8 cellular contexts compared by ENCODE assay signal in genomic region chr12:132189378-132190011, GRCh38. TPM values are rescaled to one million over a fixed set of nuclear protein-coding genes. Genes with fewer than 3 reads are reported as not detected.
A peak's percentile ranks its signal among the peaks of the same experiment; 100 is the strongest.
DNase-seq lines count a peak whose midpoint lies in the region; ATAC-seq and TF ChIP-seq lines count a peak whose summit lies in the region.

No MANE protein-coding gene starts in this region.

- no peaks in the 10 kb centered on the region for H3K79me2 ChIP-seq in DND-41 (ENCODE audit: insufficient read depth, low read length)

- TF ChIP-seq POLR2A in upper lobe of left lung (IDR thresholded peaks at IDR 0.05): peak in 1 of 4 donors; percentile 69

- H3K27me3 ChIP-seq in DND-41 (ENCODE audit: insufficient read depth, low read length, poor library complexity) (peaks cover 25% of the 10 kb centered on the region), heart right ventricle (peaks cover 0 to 63% (median 8%) of the 10 kb centered on the region in 7 donors), upper lobe of left lung (no peaks in the 10 kb centered on the region)

- DNase-seq in DND-41: peak; percentile 93
- DNase-seq in SW 1271 (lab: John Stamatoyannopoulos, UW): peak; percentile 88 to 92
- peak; percentile 85 for DNase-seq in activated naive CD8-positive, alpha-beta T cell treated with anti-CD3 and anti-CD28 coated beads, Interleukin-2, amount 50 U/mL, for 16 hours (ENCODE audit: low read depth, low spot score)
- DNase-seq in heart right ventricle: peak; percentile 82 to 93
- DNase-seq in posterior vena cava (ENCODE audit: low spot score): peak; percentile 97
- peak; percentile 95 to 99 for DNase-seq in upper lobe of left lung

- peak overlapping the region; percentile 15 to 63; a peak in 3 of 4 replicates for H3K4me3 ChIP-seq in DND-41 (ENCODE audit: low read depth in 1 of 2, low read length in 2 of 2)
- H3K4me3 ChIP-seq in heart right ventricle: peak overlapping the region; percentile 39 to 79 (median 56)
- peak overlapping the region; percentile 46 to 63 (median 54) for H3K4me3 ChIP-seq in upper lobe of left lung

- no peaks in the 10 kb centered on the region for H4K20me1 ChIP-seq in DND-41 (ENCODE audit: insufficient read depth, low read length)

- peak overlapping the region; percentile 94 for H3K4me2 ChIP-seq in DND-41 (ENCODE audit: insufficient read depth, low read length)

- H3K36me3 ChIP-seq in DND-41 (ENCODE audit: insufficient read depth, low read length) (no peaks in the 10 kb centered on the region), KOPT-K1 (ENCODE audit: insufficient read depth, low read length) (no peaks in the 10 kb centered on the region), heart right ventricle (no peaks in the 10 kb centered on the region), upper lobe of left lung (no peaks in the 10 kb centered on the region)

- H3K27ac ChIP-seq in DND-41 (ENCODE audit: low read length): peak overlapping the region; percentile 40
- H3K27ac ChIP-seq in KOPT-K1 (ENCODE audit: low read depth, low read length, poor library complexity, severe bottlenecking): peak overlapping the region; percentile 62
- H3K27ac ChIP-seq in heart right ventricle: peak overlapping the region in 9 of 10 donors; percentile 8 to 78 (median 48)
- H3K27ac ChIP-seq in upper lobe of left lung: peak overlapping the region; percentile 59 to 83 (median 76)

- peak overlapping the region; percentile 84 for H2AFZ ChIP-seq in DND-41 (ENCODE audit: low read depth, low read length)

- intact Hi-C loops in heart right ventricle (cut with DNase I) (no loop called here), posterior vena cava (cut with DNase I) (no loop called here)

- peaks cover 26% of the 10 kb centered on the region for H3K4me1 ChIP-seq in DND-41 (ENCODE audit: insufficient read depth, low read length)
- peaks cover 3 to 34% (median 13%) of the 10 kb centered on the region in 9 donors for H3K4me1 ChIP-seq in heart right ventricle
- H3K4me1 ChIP-seq in upper lobe of left lung: peaks cover 12 to 23% (median 19%) of the 10 kb centered on the region in 4 donors

- WGBS in heart right ventricle, 2 donors: 1% methylated on average over 69 of the region's 69 CpGs
- 2% methylated on average over 13 to 63 of the region's 69 CpGs for WGBS in upper lobe of left lung, 2 donors

- ATAC-seq in DND-41 (ENCODE audit: insufficient read depth, low read depth) (peak; percentile 95), GM21717 (IDR thresholded peaks at IDR 0.05; ENCODE audit: unreplicated experiment) (peak; percentile 85), heart right ventricle (peak; percentile 94 to 97 (median 95)), upper lobe of left lung (ENCODE audit: low FRiP score in 2 of 2) (peak; percentile 95 to 96)

- TF ChIP-seq EP300 in upper lobe of left lung (IDR thresholded peaks at IDR 0.05): no peak

- H3K9me3 ChIP-seq in DND-41 (ENCODE audit: insufficient read depth, low read length, severe bottlenecking) (peaks cover 5% of the 10 kb centered on the region), KOPT-K1 (ENCODE audit: insufficient read depth, low read length, poor library complexity, severe bottlenecking) (peaks cover 13% of the 10 kb centered on the region), heart right ventricle (peaks cover 0 to 42% (median 0%) of the 10 kb centered on the region in 11 donors), upper lobe of left lung (peaks cover 0 to 45% (median 6%) of the 10 kb centered on the region in 4 donors)

- no peak for TF ChIP-seq CTCF in DND-41 (IDR thresholded peaks at IDR 0.05; ENCODE audit: borderline replicate concordance, extremely low read depth, low read length, poor library complexity, severe bottlenecking)
- no peak for TF ChIP-seq CTCF in heart right ventricle (IDR thresholded peaks at IDR 0.05)
- TF ChIP-seq CTCF in upper lobe of left lung (IDR thresholded peaks at IDR 0.05): peak in 1 of 6 experiments; percentile 7

- H3K9ac ChIP-seq in DND-41 (ENCODE audit: low read depth, low read length): peak overlapping the region; percentile 76

RNA-seq across cellular contexts. Expression of gene NOC4L, which starts 45.2 kb away (rescaled TPM):
- total RNA-seq in heart right ventricle (10 to 100 TPM in 3 of 10 donors, 1 to 10 TPM in 7; 7.4 to 13.8 (median 9.0) TPM), posterior vena cava (10 to 100 TPM; 11.2 to 13.6 TPM), upper lobe of left lung (10 to 100 TPM in 5 of 6 donors, 1 to 10 TPM in 1; 7.4 to 22.4 (median 19.2) TPM)
- polyA plus RNA-seq in heart right ventricle: 10 to 100 TPM; 20.8 to 22.2 TPM

RNA-seq across cellular contexts. Expression of gene DDX51, which starts 45.4 kb away (rescaled TPM):
- total RNA-seq in heart right ventricle: 10 to 100 TPM in 2 of 10 donors, 1 to 10 TPM in 8; 7.2 to 11.1 (median 8.6) TPM
- polyA plus RNA-seq in heart right ventricle: 10 to 100 TPM; 12.4 to 19.9 TPM
- 10 to 100 TPM in 1 of 2 donors, 1 to 10 TPM in 1; 9.7 to 10.2 TPM for total RNA-seq in posterior vena cava
- total RNA-seq in upper lobe of left lung: 10 to 100 TPM in 5 of 6 donors, 1 to 10 TPM in 1; 8.7 to 23.5 (median 19.2) TPM

Comparison
In these comparisons a context has a peak if more than half of its experiments do, and no peak if none do; other contexts are left out.
1. Peak in every context shown above with its lines: DNase-seq, ATAC-seq, H3K4me3 ChIP-seq and H3K27ac ChIP-seq.